1 cellular context compared by ENCODE assay signal in the genomic region with DNA sequence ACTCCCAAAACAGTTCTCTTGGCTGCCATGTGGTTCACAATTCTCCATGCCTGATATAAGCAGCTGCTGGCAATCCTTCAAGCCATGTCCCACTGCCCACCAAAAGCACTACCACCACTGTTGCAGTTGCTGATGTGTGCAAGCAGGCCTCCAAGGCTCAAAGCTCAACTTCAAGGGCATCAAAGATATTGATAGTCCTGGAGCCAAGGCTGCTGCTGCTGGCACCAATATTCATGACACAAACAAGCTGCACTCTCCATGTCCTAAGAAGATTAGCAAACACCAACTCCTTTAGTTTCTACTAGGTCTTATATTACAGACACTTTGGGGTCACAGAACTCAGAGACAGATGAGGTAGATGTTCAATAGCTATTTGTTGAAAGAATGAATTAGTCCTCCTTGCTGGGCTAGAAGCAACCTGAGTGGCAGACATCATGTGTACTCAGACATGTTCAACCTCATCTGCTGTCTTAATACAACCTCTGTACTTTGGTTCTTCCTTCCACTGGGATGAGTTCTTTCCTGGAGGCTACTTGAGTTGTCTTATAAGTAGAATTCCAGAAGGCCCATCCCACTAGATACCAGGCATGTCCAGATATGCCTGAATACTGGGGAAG.
A peak's percentile ranks its signal among the peaks of the same experiment; 100 is the strongest.
TF ChIP-seq lines count a peak whose summit lies in the region.

No MANE protein-coding gene starts in this region.

TF ChIP-seq in liver, 16 proteins besides CTCF, POLR2A, EP300 and RAD21 (continued from another document):
- TF ChIP-seq, protein P1, sequence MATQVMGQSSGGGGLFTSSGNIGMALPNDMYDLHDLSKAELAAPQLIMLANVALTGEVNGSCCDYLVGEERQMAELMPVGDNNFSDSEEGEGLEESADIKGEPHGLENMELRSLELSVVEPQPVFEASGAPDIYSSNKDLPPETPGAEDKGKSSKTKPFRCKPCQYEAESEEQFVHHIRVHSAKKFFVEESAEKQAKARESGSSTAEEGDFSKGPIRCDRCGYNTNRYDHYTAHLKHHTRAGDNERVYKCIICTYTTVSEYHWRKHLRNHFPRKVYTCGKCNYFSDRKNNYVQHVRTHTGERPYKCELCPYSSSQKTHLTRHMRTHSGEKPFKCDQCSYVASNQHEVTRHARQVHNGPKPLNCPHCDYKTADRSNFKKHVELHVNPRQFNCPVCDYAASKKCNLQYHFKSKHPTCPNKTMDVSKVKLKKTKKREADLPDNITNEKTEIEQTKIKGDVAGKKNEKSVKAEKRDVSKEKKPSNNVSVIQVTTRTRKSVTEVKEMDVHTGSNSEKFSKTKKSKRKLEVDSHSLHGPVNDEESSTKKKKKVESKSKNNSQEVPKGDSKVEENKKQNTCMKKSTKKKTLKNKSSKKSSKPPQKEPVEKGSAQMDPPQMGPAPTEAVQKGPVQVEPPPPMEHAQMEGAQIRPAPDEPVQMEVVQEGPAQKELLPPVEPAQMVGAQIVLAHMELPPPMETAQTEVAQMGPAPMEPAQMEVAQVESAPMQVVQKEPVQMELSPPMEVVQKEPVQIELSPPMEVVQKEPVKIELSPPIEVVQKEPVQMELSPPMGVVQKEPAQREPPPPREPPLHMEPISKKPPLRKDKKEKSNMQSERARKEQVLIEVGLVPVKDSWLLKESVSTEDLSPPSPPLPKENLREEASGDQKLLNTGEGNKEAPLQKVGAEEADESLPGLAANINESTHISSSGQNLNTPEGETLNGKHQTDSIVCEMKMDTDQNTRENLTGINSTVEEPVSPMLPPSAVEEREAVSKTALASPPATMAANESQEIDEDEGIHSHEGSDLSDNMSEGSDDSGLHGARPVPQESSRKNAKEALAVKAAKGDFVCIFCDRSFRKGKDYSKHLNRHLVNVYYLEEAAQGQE (IDR thresholded peaks at IDR 0.05) = no peak
- peak; percentile 59 for TF ChIP-seq SP1 (IDR thresholded peaks at IDR 0.05)
- TF ChIP-seq, protein P2, sequence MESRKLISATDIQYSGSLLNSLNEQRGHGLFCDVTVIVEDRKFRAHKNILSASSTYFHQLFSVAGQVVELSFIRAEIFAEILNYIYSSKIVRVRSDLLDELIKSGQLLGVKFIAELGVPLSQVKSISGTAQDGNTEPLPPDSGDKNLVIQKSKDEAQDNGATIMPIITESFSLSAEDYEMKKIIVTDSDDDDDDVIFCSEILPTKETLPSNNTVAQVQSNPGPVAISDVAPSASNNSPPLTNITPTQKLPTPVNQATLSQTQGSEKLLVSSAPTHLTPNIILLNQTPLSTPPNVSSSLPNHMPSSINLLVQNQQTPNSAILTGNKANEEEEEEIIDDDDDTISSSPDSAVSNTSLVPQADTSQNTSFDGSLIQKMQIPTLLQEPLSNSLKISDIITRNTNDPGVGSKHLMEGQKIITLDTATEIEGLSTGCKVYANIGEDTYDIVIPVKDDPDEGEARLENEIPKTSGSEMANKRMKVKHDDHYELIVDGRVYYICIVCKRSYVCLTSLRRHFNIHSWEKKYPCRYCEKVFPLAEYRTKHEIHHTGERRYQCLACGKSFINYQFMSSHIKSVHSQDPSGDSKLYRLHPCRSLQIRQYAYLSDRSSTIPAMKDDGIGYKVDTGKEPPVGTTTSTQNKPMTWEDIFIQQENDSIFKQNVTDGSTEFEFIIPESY (IDR thresholded peaks at IDR 0.05) = no peak
- no peak for TF ChIP-seq TAF1 (conservative IDR thresholded peaks at IDR 0.05)
- TF ChIP-seq, protein P3, sequence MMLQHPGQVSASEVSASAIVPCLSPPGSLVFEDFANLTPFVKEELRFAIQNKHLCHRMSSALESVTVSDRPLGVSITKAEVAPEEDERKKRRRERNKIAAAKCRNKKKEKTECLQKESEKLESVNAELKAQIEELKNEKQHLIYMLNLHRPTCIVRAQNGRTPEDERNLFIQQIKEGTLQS (IDR thresholded peaks at IDR 0.05) = no peak
- no peak for TF ChIP-seq YY1 (IDR thresholded peaks at IDR 0.05)
- peak; percentile 11 to 18 for TF ChIP-seq RXRA (IDR thresholded peaks at IDR 0.05)
- TF ChIP-seq JUND (IDR thresholded peaks at IDR 0.05) = no peak
